9 cellular contexts compared by ENCODE assay signal in the genomic region with DNA sequence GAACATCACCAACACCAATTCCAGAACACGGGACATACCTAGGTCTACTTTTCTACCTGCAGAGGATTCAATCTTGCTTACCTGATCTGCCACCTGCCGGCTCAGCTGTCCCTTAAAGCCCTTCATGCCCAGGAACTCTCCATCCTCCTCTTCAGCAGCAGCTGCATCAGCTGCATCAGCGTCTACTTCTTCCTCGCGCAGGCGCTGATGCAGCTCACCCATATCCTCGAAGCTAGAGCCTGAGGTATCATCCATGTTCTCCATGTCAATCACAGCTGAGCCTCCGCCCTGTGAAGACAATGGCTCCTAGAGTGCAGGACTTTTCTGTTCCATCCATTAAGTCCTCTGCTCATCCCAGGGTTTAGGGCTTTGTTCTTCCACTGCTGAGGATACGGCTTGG. TPM values are rescaled to one million over a fixed set of nuclear protein-coding genes. Genes with fewer than 3 reads are reported as not detected.
DNase-seq lines count a peak whose midpoint lies in the region; ATAC-seq and TF ChIP-seq lines count a peak whose summit lies in the region.
"Had no signal": no experiment of that assay in that cellular context is flagged by ENCODE, and none has a peak within 500 bp of the region (broad histone marks: within the 10 kb centered on the region; RNA-seq: fewer than 3 reads in every experiment).

No MANE protein-coding gene starts in this region.

- H3K4me3 ChIP-seq in Caco-2 (ENCODE audit: low read depth, low read length) (peak overlapping the region; percentile 51), NT2/D1 (ENCODE audit: insufficient read length, low read depth) (peak overlapping the region; percentile 99), fibroblast of pulmonary artery (replicated peaks; ENCODE audit: low read depth, low read length) (peak overlapping the region; percentile 99), rectal smooth muscle tissue (ENCODE audit: low read length) (peak overlapping the region; percentile 95)

- H3K27me3 ChIP-seq in Caco-2 (replicated peaks; ENCODE audit: control insufficient read depth, insufficient read depth, low read length) (no peaks in the 10 kb centered on the region), NT2/D1 (ENCODE audit: insufficient read depth, insufficient read length) (no peaks in the 10 kb centered on the region), rectal smooth muscle tissue (ENCODE audit: control insufficient read depth, insufficient read depth, low read length) (no peaks in the 10 kb centered on the region)

- H3K9ac ChIP-seq in NT2/D1 (ENCODE audit: insufficient read length, low read depth) (peak overlapping the region; percentile 97), rectal smooth muscle tissue (ENCODE audit: low read length) (peak overlapping the region; percentile 89)

- 0 out of 2 replicates have a peak, but pooled peaks cover 7% of the 10 kb centered on the region for H3K4me1 ChIP-seq in Caco-2
- peaks cover 4% of the 10 kb centered on the region for H3K4me1 ChIP-seq in NT2/D1 (ENCODE audit: insufficient read depth, insufficient read length)
- H3K4me1 ChIP-seq in rectal smooth muscle tissue (ENCODE audit: control insufficient read depth, insufficient read depth, low read length) = peaks cover 19% of the 10 kb centered on the region

- intact Hi-C loops in Caco-2 (cut with micrococcal nuclease; ENCODE audit: unreplicated experiment) = no loop called here

- no peaks in the 10 kb centered on the region for H3K9me3 ChIP-seq in Caco-2
- H3K9me3 ChIP-seq in NT2/D1 (ENCODE audit: insufficient read depth, low read length) = no peaks in the 10 kb centered on the region

- POLR2A ChIA-PET in Caco-2 (lab: Charles Lee) = interaction anchor here (1.3 kb wide), 1 partner anchor 38 kb away, joined by 6 read pairs; no protein-coding TSS in a partner anchor

- H3K4me1 Mint-ChIP-seq in Caco-2 (ENCODE audit: low read depth, unreplicated experiment) = peaks cover 6% of the 10 kb centered on the region

- no peak overlapping the region for H3K27ac ChIP-seq in rectal smooth muscle tissue (ENCODE audit: low read depth, low read length)

- CTCF ChIA-PET in Caco-2 (lab: Charles Lee) = no interaction called here

- H3K36me3 Mint-ChIP-seq in Caco-2 (ENCODE audit: insufficient read depth, unreplicated experiment) = peaks cover 36% of the 10 kb centered on the region

- no peak for DNase-seq in Caco-2
- no peak for DNase-seq in NT2/D1 (ENCODE audit: low read depth, low spot score)
- no peak for DNase-seq in fibroblast of pulmonary artery (ENCODE audit: low read depth)
- no peak for DNase-seq in activated CD4-positive, alpha-beta T cell treated with anti-CD3 and anti-CD28 coated beads for 48 hours
- no peak for DNase-seq in central memory CD4-positive, alpha-beta T cell
- no peak for DNase-seq in NOMO-1 treated with DMSO at 0.1 percent for 48 hours (lab: John Stamatoyannopoulos, UW; ENCODE audit: unreplicated experiment)
- DNase-seq: activated gamma-delta T cell had no signal

- no peaks in the 10 kb centered on the region for H3K9me3 Mint-ChIP-seq in Caco-2 (ENCODE audit: unreplicated experiment)

- ATAC-seq in HG02938 (IDR thresholded peaks at IDR 0.05; ENCODE audit: unreplicated experiment) = no peak

- H3K36me3 ChIP-seq in Caco-2 (ENCODE audit: control insufficient read depth, insufficient read depth, low read length) (peaks cover 3% of the 10 kb centered on the region), NT2/D1 (ENCODE audit: insufficient read depth, insufficient read length, low read length) (peaks cover 65% of the 10 kb centered on the region), rectal smooth muscle tissue (ENCODE audit: control insufficient read depth, insufficient read depth, low read length) (peaks cover 35% of the 10 kb centered on the region)

- TF ChIP-seq CTCF in Caco-2 (IDR thresholded peaks at IDR 0.05; ENCODE audit: insufficient read depth in 1 of 2, low read depth in 1 of 2, low read length in 1 of 2, severe bottlenecking in 1 of 2, unreplicated experiment in 1 of 2) (no peak), fibroblast of pulmonary artery (IDR thresholded peaks at IDR 0.05; ENCODE audit: low read length, missing control alignments) (no peak)

- no peaks in the 10 kb centered on the region for H3K27me3 Mint-ChIP-seq in Caco-2 (ENCODE audit: insufficient read depth, unreplicated experiment)

- H3K4me3 Mint-ChIP-seq in Caco-2 (ENCODE audit: unreplicated experiment) = no peak overlapping the region

- H3K27ac Mint-ChIP-seq in Caco-2 (ENCODE audit: unreplicated experiment) = no peak overlapping the region

- BruUV-seq in Caco-2 (replicated peaks; lab: Mats Ljungman, UMichigan) = TSS peak; percentile 65

RNA-seq across cellular contexts. Expression of a gene that starts 0.9 kb away (rescaled TPM):
- total RNA-seq in Caco-2 (2022) = 83.3 and 99.8 TPM in 2 replicates

RNA-seq across cellular contexts. Expression of a gene that starts 1.1 kb away (rescaled TPM):
- 43.7 and 45.1 TPM in 2 replicates for total RNA-seq in Caco-2 (2022)

RNA-seq across cellular contexts. Expression of a gene that starts 5.7 kb away (rescaled TPM):
- 0.14 and 0.19 TPM in 2 replicates for total RNA-seq in Caco-2 (2022)

RNA-seq across cellular contexts. Expression of a gene that starts 38.4 kb away (rescaled TPM):
- total RNA-seq in Caco-2 (2022) = 34.0 and 39.4 TPM in 2 replicates
